9 cellular contexts compared by ENCODE assay signal in the genomic region with DNA sequence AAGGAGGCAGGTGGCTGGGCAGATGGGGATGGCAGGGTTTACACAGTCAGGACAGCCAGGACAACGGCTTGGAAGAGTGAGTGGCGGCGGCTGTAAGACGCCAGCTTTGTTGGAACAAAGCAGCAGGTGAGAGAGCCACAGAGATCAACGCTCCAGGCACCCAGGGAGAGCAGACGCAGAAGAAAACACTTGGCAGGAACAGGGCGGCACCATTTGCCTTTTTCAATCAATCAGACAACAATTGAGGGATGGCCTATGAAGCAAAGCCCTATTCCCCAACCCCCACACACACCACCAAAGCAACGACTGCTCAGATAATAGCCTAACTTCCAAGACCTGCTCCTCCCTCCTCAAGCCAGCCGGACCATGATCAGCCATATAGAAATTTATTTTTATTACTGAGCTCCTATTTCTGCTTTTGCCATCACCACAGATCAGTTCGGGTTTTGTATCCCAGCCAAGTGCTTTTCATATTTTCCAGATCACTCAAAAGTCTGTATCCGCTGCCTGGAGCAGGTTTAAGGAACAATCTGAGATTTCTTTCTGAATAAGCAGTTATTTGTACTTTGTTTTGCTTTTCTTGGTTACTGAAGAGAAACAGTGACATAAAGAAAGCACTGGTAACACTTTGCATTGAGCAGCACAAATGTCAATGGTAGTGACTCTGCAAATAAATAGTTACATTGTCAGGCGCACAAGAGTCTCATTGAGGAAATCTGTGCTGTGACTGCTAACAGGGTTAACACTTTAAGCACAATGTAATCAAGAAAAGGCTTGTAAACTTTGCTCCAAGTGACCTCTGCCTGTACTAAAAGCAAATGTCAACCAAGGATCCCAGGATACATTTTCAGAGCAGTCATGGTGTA.
A peak's percentile ranks its signal among the peaks of the same experiment; 100 is the strongest.
DNase-seq lines count a peak whose midpoint lies in the region; ATAC-seq, FAIRE-seq and TF ChIP-seq lines count a peak whose summit lies in the region.
"Had no signal": no experiment of that assay in that cellular context is flagged by ENCODE, and none has a peak within 500 bp of the region (broad histone marks: within the 10 kb centered on the region; RNA-seq: fewer than 3 reads in every experiment).

No MANE protein-coding gene starts in this region.

- H3K27ac ChIP-seq in PC-9: no peak overlapping the region

- no TSS peak for BruUV-seq in PC-9 (replicated peaks; lab: Mats Ljungman, UMichigan)

- H3K4me3 ChIP-seq in skeletal muscle satellite cell (ENCODE audit: low read length): peak overlapping the region; percentile 36
- no peak overlapping the region for H3K4me3 ChIP-seq in PC-9

- peak overlapping the region; percentile 75 for H3K4me2 ChIP-seq in skeletal muscle satellite cell (ENCODE audit: low read length)
- no peak overlapping the region for H3K4me2 ChIP-seq in PC-9

- H2AFZ ChIP-seq in PC-9: no peak overlapping the region

- H3K27me3 Mint-ChIP-seq in HFFc6 (ENCODE audit: insufficient read depth) (peaks cover 1% of the 10 kb centered on the region), glutamatergic neuron (ENCODE audit: unreplicated experiment) (no peaks in the 10 kb centered on the region)
- H3K27me3 Mint-ChIP-seq in stimulated activated naive CD8-positive, alpha-beta T cell treated with anti-CD3 and anti-CD28 coated beads, Interleukin-15, amount 100 ng/mL, for 72 hours: peaks cover 15% of the 10 kb centered on the region

- H4K20me1 ChIP-seq in PC-9 (ENCODE audit: insufficient read depth): no peaks in the 10 kb centered on the region

- no peaks in the 10 kb centered on the region for H3K9me2 ChIP-seq in PC-9 (ENCODE audit: insufficient read depth)

- H3K9ac ChIP-seq in skeletal muscle satellite cell (ENCODE audit: low read depth, low read length): peak overlapping the region; percentile 40

- no peak for ATAC-seq in stimulated activated naive CD8-positive, alpha-beta T cell treated with anti-CD3 and anti-CD28 coated beads, Interleukin-15, amount 100 ng/mL, for 72 hours

- no peaks in the 10 kb centered on the region for H3K79me2 ChIP-seq in PC-9 (ENCODE audit: low read depth)

- H3K36me3 ChIP-seq in skeletal muscle satellite cell (ENCODE audit: insufficient read depth, low read length) (no peaks in the 10 kb centered on the region), PC-9 (ENCODE audit: low read depth) (no peaks in the 10 kb centered on the region)

- H3K9me3 ChIP-seq in skeletal muscle satellite cell (replicated peaks; ENCODE audit: low read length) (no peaks in the 10 kb centered on the region), PC-9 (ENCODE audit: insufficient read depth, low read depth) (no peaks in the 10 kb centered on the region)

- H3K4me1 ChIP-seq in skeletal muscle satellite cell (ENCODE audit: control insufficient read depth, insufficient read depth, low read length) (peaks cover 29% of the 10 kb centered on the region), PC-9 (replicated peaks; ENCODE audit: insufficient read depth) (peaks cover 37% of the 10 kb centered on the region)

- CTCF ChIA-PET in PC-9 (lab: Charles Lee): interaction anchor here (0.6 kb wide), 2 partner anchors 80 to 156 kb away, joined by 3 to 5 read pairs; no protein-coding TSS in a partner anchor

- H3K27ac Mint-ChIP-seq in HFFc6 (peak overlapping the region; percentile 76), glutamatergic neuron (ENCODE audit: unreplicated experiment) (peak overlapping the region; percentile 97)
- H3K27ac Mint-ChIP-seq in stimulated activated naive CD8-positive, alpha-beta T cell treated with anti-CD3 and anti-CD28 coated beads, Interleukin-15, amount 100 ng/mL, for 72 hours: no peak overlapping the region

- H3K9me3 Mint-ChIP-seq in HFFc6: no peaks in the 10 kb centered on the region
- peaks cover 2% of the 10 kb centered on the region for H3K9me3 Mint-ChIP-seq in glutamatergic neuron (ENCODE audit: unreplicated experiment)
- no peaks in the 10 kb centered on the region for H3K9me3 Mint-ChIP-seq in stimulated activated naive CD8-positive, alpha-beta T cell treated with anti-CD3 and anti-CD28 coated beads, Interleukin-15, amount 100 ng/mL, for 72 hours

- no peak for FAIRE-seq in RCC 7860 (lab: Jason Lieb, UNC)
- FAIRE-seq: endometrium had no signal

- intact Hi-C loops in PC-9 (cut with micrococcal nuclease; ENCODE audit: unreplicated experiment): loop anchor here (5.0 kb wide), 1 partner anchor 97 kb away; no protein-coding TSS in a partner anchor

- H3F3A ChIP-seq in PC-9 (ENCODE audit: insufficient read depth, low read depth): peaks cover 18% of the 10 kb centered on the region; the same call in 1 of the 2 replicates

- H3K36me3 Mint-ChIP-seq in HFFc6 (ENCODE audit: low read depth) (no peaks in the 10 kb centered on the region), glutamatergic neuron (ENCODE audit: unreplicated experiment) (no peaks in the 10 kb centered on the region)

- POLR2A ChIA-PET in PC-9 (lab: Charles Lee; ENCODE audit: unreplicated experiment): interaction anchor here (0.5 to 0.7 kb wide), 2 partner anchors 42 to 54 kb away, joined by 3 to 7 read pairs; no protein-coding TSS in a partner anchor

- no peaks in the 10 kb centered on the region for H3K27me3 ChIP-seq in skeletal muscle satellite cell (ENCODE audit: control insufficient read depth, insufficient read depth, low read length)
- no peaks in the 10 kb centered on the region for H3K27me3 ChIP-seq in PC-9 (ENCODE audit: insufficient read depth, low read depth)

- DNase-seq in HFFc6 (peak; percentile 68), RPMI7951 (ENCODE audit: low read depth) (peak; percentile 56), glutamatergic neuron (peak; percentile 39), PC-9 (no peak), RCC 7860 (ENCODE audit: low spot score) (no peak)
- no peak for DNase-seq in stimulated activated naive CD8-positive, alpha-beta T cell treated with anti-CD3 and anti-CD28 coated beads, Interleukin-15, amount 100 ng/mL, for 72 hours
- no peak for DNase-seq in activated CD4-positive, alpha-beta T cell treated with anti-CD3 and anti-CD28 coated beads for 1 hour

- TF ChIP-seq CTCF in HFFc6 (IDR thresholded peaks at IDR 0.05) (no peak), glutamatergic neuron (IDR thresholded peaks at IDR 0.05; ENCODE audit: partially characterized antibody, unreplicated experiment) (no peak), PC-9 (conservative IDR thresholded peaks at IDR 0.05) (no peak)

- peaks cover 49% of the 10 kb centered on the region for H3K4me1 Mint-ChIP-seq in HFFc6 (ENCODE audit: low read depth)
- peaks cover 19% of the 10 kb centered on the region for H3K4me1 Mint-ChIP-seq in glutamatergic neuron (ENCODE audit: low read depth, unreplicated experiment)
- peaks cover 3% of the 10 kb centered on the region for H3K4me1 Mint-ChIP-seq in stimulated activated naive CD8-positive, alpha-beta T cell treated with anti-CD3 and anti-CD28 coated beads, Interleukin-15, amount 100 ng/mL, for 72 hours

- H3K4me3 Mint-ChIP-seq in HFFc6 (peak overlapping the region; percentile 73), glutamatergic neuron (ENCODE audit: unreplicated experiment) (peak overlapping the region; percentile 72)
- no peak overlapping the region for H3K4me3 Mint-ChIP-seq in stimulated activated naive CD8-positive, alpha-beta T cell treated with anti-CD3 and anti-CD28 coated beads, Interleukin-15, amount 100 ng/mL, for 72 hours

Comparison
In these comparisons a context has a peak if more than half of its experiments do, and no peak if none do; other contexts are left out.
1. DNase-seq: peak in HFFc6 (single experiment), RPMI7951 (single experiment) and glutamatergic neuron (single experiment); none in PC-9 (0 of 2), RCC 7860 (single experiment), stimulated activated naive CD8-positive, alpha-beta T cell treated with anti-CD3 and anti-CD28 coated beads, Interleukin-15, amount 100 ng/mL, for 72 hours (0 of 2) and activated CD4-positive, alpha-beta T cell treated with anti-CD3 and anti-CD28 coated beads for 1 hour (single experiment).
2. H3K27ac Mint-ChIP-seq: peak in HFFc6 (single experiment) and glutamatergic neuron (single experiment); none in stimulated activated naive CD8-positive, alpha-beta T cell treated with anti-CD3 and anti-CD28 coated beads, Interleukin-15, amount 100 ng/mL, for 72 hours (0 of 2).
3. H3K4me3 Mint-ChIP-seq: peak in HFFc6 (single experiment) and glutamatergic neuron (single experiment); none in stimulated activated naive CD8-positive, alpha-beta T cell treated with anti-CD3 and anti-CD28 coated beads, Interleukin-15, amount 100 ng/mL, for 72 hours (0 of 2).